ENCODE assay signal across 22 cellular contexts in the genomic region with DNA sequence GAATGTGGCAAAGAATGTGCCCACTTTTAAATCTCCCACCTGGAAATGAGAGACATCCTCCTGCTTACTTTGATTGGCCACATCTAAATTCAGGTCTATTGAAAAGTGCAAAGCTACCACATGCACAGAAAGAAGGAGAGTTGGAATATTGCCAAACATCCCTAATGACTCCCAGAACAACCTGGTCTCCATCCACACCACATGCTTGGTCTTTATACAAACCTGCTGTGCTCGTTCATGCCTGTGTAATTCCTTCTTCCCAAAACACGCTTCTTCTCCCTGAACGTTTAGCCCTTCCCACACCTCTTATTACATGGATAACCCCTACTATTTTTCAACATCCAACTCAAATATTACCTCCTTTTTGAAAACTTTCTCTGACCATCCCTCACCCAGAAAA.
DNase-seq lines count a peak whose midpoint lies in the region; ATAC-seq and TF ChIP-seq lines count a peak whose summit lies in the region.
"Had no signal": no experiment of that assay in that cellular context is flagged by ENCODE, and none has a peak within 500 bp of the region (broad histone marks: within the 10 kb centered on the region; RNA-seq: fewer than 3 reads in every experiment).

No MANE protein-coding gene starts in this region.

- H3K4me3 Mint-ChIP-seq in CD4-positive, alpha-beta T cell, result no peak overlapping the region
- no peak overlapping the region for H3K4me3 Mint-ChIP-seq in T-cell
- H3K4me3 Mint-ChIP-seq: activated naive CD8-positive, alpha-beta T cell treated with anti-CD3 and anti-CD28 coated beads, Interleukin-2, amount 10 ng/mL, durations not matched to agents 7 days and 5 days; CD8-positive, alpha-beta T cell; natural killer cell had no signal

- DNase-seq in DMS153 (lab: John Stamatoyannopoulos, UW) (peak; percentile 4), DMS153 treated with DMSO at 0.1 percent for 48 hours (lab: John Stamatoyannopoulos, UW; ENCODE audit: unreplicated experiment) (no peak), NCI-H1694 (lab: John Stamatoyannopoulos, UW) (peak; percentile 64), T-cell (no peak)
- DNase-seq in CD4-positive, alpha-beta T cell, result no peak
- DNase-seq: 8988T; activated CD8-positive, alpha-beta memory T cell treated with anti-CD3 and anti-CD28 coated beads, Interleukin-2, amount 50 U/mL, for 4 hours; activated naive CD8-positive, alpha-beta T cell treated with anti-CD3 and anti-CD28 coated beads, Interleukin-2, amount 10 ng/mL, durations not matched to agents 7 days and 5 days; CD8-positive, alpha-beta T cell; dorsolateral prefrontal cortex; glutamatergic neuron; GOT3; midbrain; natural killer cell; NCI-H226; ovary; substantia nigra; upper lobe of right lung had no signal

- H3K36me3 Mint-ChIP-seq in CD4-positive, alpha-beta T cell (ENCODE audit: low read depth), result no peaks in the 10 kb centered on the region
- H3K36me3 Mint-ChIP-seq in T-cell, result peaks cover 5% of the 10 kb centered on the region
- H3K36me3 Mint-ChIP-seq: CD8-positive, alpha-beta T cell; natural killer cell had no signal

- no peaks in the 10 kb centered on the region for H3K9me3 Mint-ChIP-seq in CD4-positive, alpha-beta T cell
- H3K9me3 Mint-ChIP-seq in T-cell, result peaks cover 0 to 2% (median 0%) of the 10 kb centered on the region in 3 donors
- H3K9me3 Mint-ChIP-seq: CD8-positive, alpha-beta T cell; natural killer cell had no signal

- intact Hi-C loops in CD4-positive, alpha-beta T cell (cut with DNase I, micrococcal nuclease), result loop anchor here in 1 of 2 experiments (10.0 kb wide), 1 partner anchor 50 kb away; no protein-coding TSS in a partner anchor

- TF ChIP-seq CTCF in CD4-positive, alpha-beta T cell (IDR thresholded peaks at IDR 0.05), result no peak

- peaks cover 70% of the 10 kb centered on the region for H3K4me1 Mint-ChIP-seq in CD4-positive, alpha-beta T cell (ENCODE audit: low read depth)
- peaks cover 55 to 70% (median 64%) of the 10 kb centered on the region in 3 donors for H3K4me1 Mint-ChIP-seq in T-cell

- no peaks in the 10 kb centered on the region for H3K9me3 ChIP-seq in CD4-positive, alpha-beta T cell (ENCODE audit: control insufficient read depth, low read length)
- H3K9me3 ChIP-seq: ovary, upper lobe of right lung had no signal

- peak overlapping the region; percentile 12 for H3K27ac Mint-ChIP-seq in CD4-positive, alpha-beta T cell
- peak overlapping the region; percentile 36 to 44 for H3K27ac Mint-ChIP-seq in T-cell
- H3K27ac Mint-ChIP-seq: activated naive CD8-positive, alpha-beta T cell treated with anti-CD3 and anti-CD28 coated beads, Interleukin-2, amount 10 ng/mL, durations not matched to agents 7 days and 5 days; activated T-helper 2 cell treated with anti-CD3 and anti-CD28 coated beads, Interferon-gamma antibody, Interleukin-2, Interleukin-4, amounts not matched to agents 10 μg/mL and 5 μg/mL and 100 μg/mL, durations not matched to agents 14 hours and 24 hours and 36 hours; CD8-positive, alpha-beta T cell; natural killer cell had no signal

- CTCF ChIA-PET in CD4-positive, alpha-beta T cell (lab: Charles Lee), result no interaction called here
- CTCF ChIA-PET in T-cell (lab: Charles Lee), result no interaction called here

- no peak for ATAC-seq in CD4-positive, alpha-beta T cell (ENCODE audit: poor library complexity)
- ATAC-seq in T-cell (replicated peaks in 1 of 4), result no peak
- ATAC-seq in HG03108 (IDR thresholded peaks at IDR 0.05; ENCODE audit: unreplicated experiment), result no peak
- no peak for ATAC-seq in HG02884 (IDR thresholded peaks at IDR 0.05; ENCODE audit: unreplicated experiment)
- ATAC-seq in GM18498 (IDR thresholded peaks at IDR 0.05; ENCODE audit: unreplicated experiment), result no peak
- ATAC-seq: CD8-positive, alpha-beta T cell; natural killer cell; upper lobe of right lung had no signal

- H3K27ac ChIP-seq in CD4-positive, alpha-beta T cell (ENCODE audit: low read depth, low read length), result no peak overlapping the region
- H3K27ac ChIP-seq: dorsolateral prefrontal cortex, ovary, upper lobe of right lung had no signal

- H3K27me3 ChIP-seq in CD4-positive, alpha-beta T cell (ENCODE audit: control insufficient read depth, insufficient read depth, low read length), result no peaks in the 10 kb centered on the region
- H3K27me3 ChIP-seq: dorsolateral prefrontal cortex, ovary, upper lobe of right lung had no signal

- no peaks in the 10 kb centered on the region for H3K27me3 Mint-ChIP-seq in CD4-positive, alpha-beta T cell
- no peaks in the 10 kb centered on the region for H3K27me3 Mint-ChIP-seq in T-cell
- H3K27me3 Mint-ChIP-seq: activated naive CD8-positive, alpha-beta T cell treated with anti-CD3 and anti-CD28 coated beads, Interleukin-2, amount 10 ng/mL, durations not matched to agents 7 days and 5 days had no signal

- POLR2A ChIA-PET in CD4-positive, alpha-beta T cell (lab: Charles Lee), result interaction anchor here (1.0 kb wide), 1 partner anchor 23 kb away, joined by 3 read pairs; no protein-coding TSS in a partner anchor
- POLR2A ChIA-PET in T-cell (lab: Charles Lee), result interaction anchor here in 1 of 2 donors (0.7 kb wide), 1 partner anchor 219 kb away, joined by 11 read pairs; no protein-coding TSS in a partner anchor

Comparison
In these comparisons a context has a peak if more than half of its experiments do, and no peak if none do; other contexts are left out.
1. DNase-seq: peak in DMS153 (single experiment) and NCI-H1694 (single experiment); none in DMS153 treated with DMSO at 0.1 percent for 48 hours (single experiment), CD4-positive, alpha-beta T cell (0 of 10) and T-cell (0 of 34).